13 cellular contexts compared by ENCODE assay signal in the genomic region with DNA sequence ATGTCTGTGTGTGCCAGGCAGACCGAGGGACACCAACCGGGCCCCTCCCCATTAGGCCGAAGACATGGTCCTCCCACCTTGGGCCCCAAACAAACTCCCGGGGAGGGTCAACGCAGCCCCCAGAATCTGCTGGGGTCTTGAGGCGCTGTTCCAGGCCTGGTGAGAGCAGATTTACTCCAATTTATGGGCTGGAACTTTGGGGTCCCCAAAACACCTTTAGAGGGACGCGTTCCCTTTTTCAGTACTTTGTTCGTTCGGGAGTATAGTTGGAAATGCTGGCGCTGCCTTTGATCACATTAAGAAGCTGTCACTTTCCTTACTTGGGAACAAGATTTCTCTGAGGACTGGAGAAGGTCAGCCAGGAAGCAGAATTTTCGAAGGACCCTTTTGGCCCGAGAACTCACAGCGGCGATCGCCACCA. TPM values are rescaled to one million over a fixed set of nuclear protein-coding genes. Genes with fewer than 3 reads are reported as not detected.
A peak's percentile ranks its signal among the peaks of the same experiment; 100 is the strongest.
DNase-seq lines count a peak whose midpoint lies in the region; ATAC-seq and TF ChIP-seq lines count a peak whose summit lies in the region.
"Had no signal": no experiment of that assay in that cellular context is flagged by ENCODE, and none has a peak within 500 bp of the region (broad histone marks: within the 10 kb centered on the region; RNA-seq: fewer than 3 reads in every experiment).

No MANE protein-coding gene starts in this region.

- no peak for TF ChIP-seq CTCF in heart left ventricle (IDR thresholded peaks at IDR 0.05)
- no peak for TF ChIP-seq CTCF in lung (IDR thresholded peaks at IDR 0.05; ENCODE audit: control extremely low read depth, extremely low read depth)
- no peak for TF ChIP-seq CTCF in type B pancreatic cell (conservative IDR thresholded peaks at IDR 0.05)

- intact Hi-C loops in heart left ventricle (cut with DNase I) = loop anchor here in 5 of 10 donors (5.0 to 10.0 kb wide), 5 partner anchors 166 to 396 kb away; no protein-coding TSS in a partner anchor
- intact Hi-C loops in left ventricle myocardium superior (cut with micrococcal nuclease) = loop anchor here (10.0 kb wide), 1 partner anchor 416 kb away; no protein-coding TSS in a partner anchor
- intact Hi-C loops in activated T-helper 1 cell treated with anti-CD3 and anti-CD28 coated beads, Interleukin-12 subunit alpha, Interleukin-12 subunit beta, Interleukin-2, Interleukin-4 antibody, amounts not matched to agents 30 ng/mL and 10 ng/mL and 1 ng/mL, durations not matched to agents 14 hours and 24 hours and 36 hours (cut with micrococcal nuclease) = no loop called here
- intact Hi-C loops in activated CD4-positive, alpha-beta T cell treated with anti-CD3 and anti-CD28 coated beads, Interleukin-2, amount 10 ng/mL, durations not matched to agents 24 days and 14 days (cut with micrococcal nuclease) = loop anchor here (1.0 to 10.0 kb wide), 2 partner anchors 7 to 1114 kb away; partner anchors contain the start of gene PLXND1
- intact Hi-C loops in posterior vena cava (cut with DNase I) = loop anchor here in 1 of 2 donors (5.0 to 10.0 kb wide), 2 partner anchors 63 to 396 kb away; no protein-coding TSS in a partner anchor

- H3K4me1 ChIP-seq in heart left ventricle (peaks cover 0 to 76% (median 42%) of the 10 kb centered on the region in 12 donors), lung (ENCODE audit: control insufficient read depth in 2 of 2, insufficient read depth in 2 of 2, low read length in 2 of 2) (peaks cover 0 to 29% of the 10 kb centered on the region in 2 donors)

- ATAC-seq in heart left ventricle (no peak), left ventricle myocardium superior (no peak), lung (ENCODE audit: insufficient read depth, low FRiP score) (no peak), HG03039 (IDR thresholded peaks at IDR 0.05; ENCODE audit: unreplicated experiment) (no peak)
- ATAC-seq: activated naive CD8-positive, alpha-beta T cell treated with anti-CD3 and anti-CD28 coated beads, Interleukin-2, amount 50 U/mL, for 24 hours; stimulated activated memory B cell treated with anti-CD40 and anti-IgM and Interleukin-4, amounts not matched to agents 10 μg/mL and 1 μg/mL and 100 μg/mL, for 72 hours had no signal

- DNase-seq in heart left ventricle (peak in 1 of 5 donors; percentile 6), left ventricle myocardium superior (no peak), lung (ENCODE audit: low spot score) (no peak), type B pancreatic cell (ENCODE audit: extremely low spot score, unreplicated experiment) (no peak), posterior vena cava (ENCODE audit: low spot score) (no peak)
- no peak for DNase-seq in activated T-helper 1 cell treated with anti-CD3 and anti-CD28 coated beads, Interleukin-12 subunit alpha, Interleukin-12 subunit beta, Interleukin-2, Interleukin-4 antibody, amounts not matched to agents 30 ng/mL and 10 ng/mL and 1 ng/mL, durations not matched to agents 14 hours and 24 hours and 36 hours (ENCODE audit: low spot score)
- DNase-seq in activated CD4-positive, alpha-beta T cell treated with anti-CD3 and anti-CD28 coated beads, Interleukin-2, amount 10 ng/mL, durations not matched to agents 24 days and 14 days = no peak
- DNase-seq: activated CD4-positive, CD25-positive, alpha-beta regulatory T cell treated with anti-CD3 and anti-CD28 coated beads, Interleukin-2, amount 50 U/mL, for 72 hours; effector CD4-positive, alpha-beta T cell had no signal

- 20 to 32% (median 31%) methylated on average over 14 to 16 of the region's 16 CpGs for WGBS in heart left ventricle, 4 donors
- WGBS in lung, 2 donors = 4 to 12% methylated on average over 16 of the region's 16 CpGs

- no peaks in the 10 kb centered on the region for H3K9me3 Mint-ChIP-seq in activated T-helper 1 cell treated with anti-CD3 and anti-CD28 coated beads, Interleukin-12 subunit alpha, Interleukin-12 subunit beta, Interleukin-2, Interleukin-4 antibody, amounts not matched to agents 30 ng/mL and 10 ng/mL and 1 ng/mL, durations not matched to agents 14 hours and 24 hours and 36 hours
- no peaks in the 10 kb centered on the region for H3K9me3 Mint-ChIP-seq in type B pancreatic cell
- H3K9me3 Mint-ChIP-seq in activated CD4-positive, alpha-beta T cell treated with anti-CD3 and anti-CD28 coated beads, Interleukin-2, amount 10 ng/mL, durations not matched to agents 24 days and 14 days = no peaks in the 10 kb centered on the region
- H3K9me3 Mint-ChIP-seq: activated naive CD8-positive, alpha-beta T cell treated with anti-CD3 and anti-CD28 coated beads, Interleukin-2, amount 50 U/mL, for 24 hours; stimulated activated memory B cell treated with anti-CD40 and anti-IgM and Interleukin-4, amounts not matched to agents 10 μg/mL and 1 μg/mL and 100 μg/mL, for 72 hours had no signal

- peaks cover 13% of the 10 kb centered on the region for H3K4me1 Mint-ChIP-seq in activated T-helper 1 cell treated with anti-CD3 and anti-CD28 coated beads, Interleukin-12 subunit alpha, Interleukin-12 subunit beta, Interleukin-2, Interleukin-4 antibody, amounts not matched to agents 30 ng/mL and 10 ng/mL and 1 ng/mL, durations not matched to agents 14 hours and 24 hours and 36 hours (ENCODE audit: low read depth)
- peaks cover 5% of the 10 kb centered on the region for H3K4me1 Mint-ChIP-seq in type B pancreatic cell (ENCODE audit: unreplicated experiment)
- H3K4me1 Mint-ChIP-seq in activated CD4-positive, alpha-beta T cell treated with anti-CD3 and anti-CD28 coated beads, Interleukin-2, amount 10 ng/mL, durations not matched to agents 24 days and 14 days = peaks cover 12% of the 10 kb centered on the region

- H3K4me3 Mint-ChIP-seq in activated T-helper 1 cell treated with anti-CD3 and anti-CD28 coated beads, Interleukin-12 subunit alpha, Interleukin-12 subunit beta, Interleukin-2, Interleukin-4 antibody, amounts not matched to agents 30 ng/mL and 10 ng/mL and 1 ng/mL, durations not matched to agents 14 hours and 24 hours and 36 hours = peak overlapping the region; percentile 7
- H3K4me3 Mint-ChIP-seq in type B pancreatic cell = peak overlapping the region; percentile 93
- H3K4me3 Mint-ChIP-seq in activated CD4-positive, alpha-beta T cell treated with anti-CD3 and anti-CD28 coated beads, Interleukin-2, amount 10 ng/mL, durations not matched to agents 24 days and 14 days = no peak overlapping the region

- H3K36me3 Mint-ChIP-seq in activated T-helper 1 cell treated with anti-CD3 and anti-CD28 coated beads, Interleukin-12 subunit alpha, Interleukin-12 subunit beta, Interleukin-2, Interleukin-4 antibody, amounts not matched to agents 30 ng/mL and 10 ng/mL and 1 ng/mL, durations not matched to agents 14 hours and 24 hours and 36 hours (ENCODE audit: low read depth) = no peaks in the 10 kb centered on the region
- peaks cover 11% of the 10 kb centered on the region for H3K36me3 Mint-ChIP-seq in type B pancreatic cell
- no peaks in the 10 kb centered on the region for H3K36me3 Mint-ChIP-seq in activated CD4-positive, alpha-beta T cell treated with anti-CD3 and anti-CD28 coated beads, Interleukin-2, amount 10 ng/mL, durations not matched to agents 24 days and 14 days (ENCODE audit: low read depth)
- H3K36me3 Mint-ChIP-seq: stimulated activated memory B cell treated with anti-CD40 and anti-IgM and Interleukin-4, amounts not matched to agents 10 μg/mL and 1 μg/mL and 100 μg/mL, for 72 hours had no signal

- no peaks in the 10 kb centered on the region for H3K9me3 ChIP-seq in heart left ventricle
- H3K9me3 ChIP-seq in lung (ENCODE audit: control insufficient read depth in 2 of 2, insufficient read depth in 1 of 2, low read length in 1 of 2) = no peaks in the 10 kb centered on the region

- H3K4me3 ChIP-seq in heart left ventricle (peak overlapping the region; percentile 59 to 84 (median 70)), lung (peak overlapping the region; percentile 86)

- TF ChIP-seq POLR2A in heart left ventricle (IDR thresholded peaks at IDR 0.05) = no peak

- H3K27ac ChIP-seq in heart left ventricle = peak overlapping the region; percentile 64 to 98 (median 93)
- peak overlapping the region; percentile 65 to 93 for H3K27ac ChIP-seq in lung (ENCODE audit: low read depth in 1 of 2, low read length in 1 of 2)

- H3K27me3 ChIP-seq in heart left ventricle = peaks cover 28 to 93% (median 74%) of the 10 kb centered on the region in 9 donors
- H3K27me3 ChIP-seq in lung (ENCODE audit: control insufficient read depth, insufficient read depth) = no peaks in the 10 kb centered on the region

- peaks cover 61% of the 10 kb centered on the region for H3K27me3 Mint-ChIP-seq in activated T-helper 1 cell treated with anti-CD3 and anti-CD28 coated beads, Interleukin-12 subunit alpha, Interleukin-12 subunit beta, Interleukin-2, Interleukin-4 antibody, amounts not matched to agents 30 ng/mL and 10 ng/mL and 1 ng/mL, durations not matched to agents 14 hours and 24 hours and 36 hours (ENCODE audit: insufficient read depth)
- H3K27me3 Mint-ChIP-seq in type B pancreatic cell = peaks cover 74% of the 10 kb centered on the region
- peaks cover 66% of the 10 kb centered on the region for H3K27me3 Mint-ChIP-seq in activated CD4-positive, alpha-beta T cell treated with anti-CD3 and anti-CD28 coated beads, Interleukin-2, amount 10 ng/mL, durations not matched to agents 24 days and 14 days

- no peak overlapping the region for H3K27ac Mint-ChIP-seq in activated T-helper 1 cell treated with anti-CD3 and anti-CD28 coated beads, Interleukin-12 subunit alpha, Interleukin-12 subunit beta, Interleukin-2, Interleukin-4 antibody, amounts not matched to agents 30 ng/mL and 10 ng/mL and 1 ng/mL, durations not matched to agents 14 hours and 24 hours and 36 hours
- H3K27ac Mint-ChIP-seq in type B pancreatic cell = peak overlapping the region; percentile 51
- no peak overlapping the region for H3K27ac Mint-ChIP-seq in activated CD4-positive, alpha-beta T cell treated with anti-CD3 and anti-CD28 coated beads, Interleukin-2, amount 10 ng/mL, durations not matched to agents 24 days and 14 days
- H3K27ac Mint-ChIP-seq: activated naive CD8-positive, alpha-beta T cell treated with anti-CD3 and anti-CD28 coated beads, Interleukin-2, amount 50 U/mL, for 24 hours had no signal

- peaks cover 0 to 18% (median 0%) of the 10 kb centered on the region in 9 donors for H3K36me3 ChIP-seq in heart left ventricle
- H3K36me3 ChIP-seq in lung (ENCODE audit: control insufficient read depth in 2 of 2, insufficient read depth in 2 of 2, low read length in 2 of 2) = peaks cover 0 to 4% of the 10 kb centered on the region in 2 donors

RNA-seq across cellular contexts. Expression of gene GATA2, which starts 2.3 kb away (rescaled TPM):
- total RNA-seq in heart left ventricle (10 to 100 TPM in 7 of 9 donors, 1 to 10 TPM in 2; 6.0 to 30.7 (median 12.3) TPM), left ventricle myocardium superior (8.0 TPM), lung (10 to 100 TPM in 1 of 2 donors, 1 to 10 TPM in 1; 9.6 to 37.0 TPM), type B pancreatic cell (ENCODE audit: low replicate concordance) (14.1 and 23.9 TPM in 2 replicates), posterior vena cava (10 to 100 TPM; 11.6 to 11.9 TPM)
- polyA plus RNA-seq in heart left ventricle (10 to 100 TPM; 16.8 to 18.2 TPM), lung (10 to 100 TPM; 26.1 to 31.4 TPM)
- total RNA-seq in activated T-helper 1 cell treated with anti-CD3 and anti-CD28 coated beads, Interleukin-12 subunit alpha, Interleukin-12 subunit beta, Interleukin-2, Interleukin-4 antibody, amounts not matched to agents 30 ng/mL and 10 ng/mL and 1 ng/mL, durations not matched to agents 14 hours and 24 hours and 36 hours = 0.18 and 0.22 TPM in 2 replicates
- not detected in 2 replicates for total RNA-seq in activated CD4-positive, alpha-beta T cell treated with anti-CD3 and anti-CD28 coated beads, Interleukin-2, amount 10 ng/mL, durations not matched to agents 24 days and 14 days

RNA-seq across cellular contexts. Expression of gene DNAJB8, which starts 24.0 kb away (rescaled TPM):
- total RNA-seq in heart left ventricle = not detected
- not detected for polyA plus RNA-seq in heart left ventricle
- total RNA-seq in left ventricle myocardium superior = not detected
- total RNA-seq in activated T-helper 1 cell treated with anti-CD3 and anti-CD28 coated beads, Interleukin-12 subunit alpha, Interleukin-12 subunit beta, Interleukin-2, Interleukin-4 antibody, amounts not matched to agents 30 ng/mL and 10 ng/mL and 1 ng/mL, durations not matched to agents 14 hours and 24 hours and 36 hours = not detected in 2 replicates
- total RNA-seq in lung = not detected
- polyA plus RNA-seq in lung = not detected
- total RNA-seq in type B pancreatic cell (ENCODE audit: low replicate concordance) = not detected in 2 replicates
- total RNA-seq in activated CD4-positive, alpha-beta T cell treated with anti-CD3 and anti-CD28 coated beads, Interleukin-2, amount 10 ng/mL, durations not matched to agents 24 days and 14 days = not detected in 2 replicates
- total RNA-seq in posterior vena cava = not detected
- total RNA-seq: RPMI7951 had no signal
